ENCODE assay signal across 10 cellular contexts in the genomic region with DNA sequence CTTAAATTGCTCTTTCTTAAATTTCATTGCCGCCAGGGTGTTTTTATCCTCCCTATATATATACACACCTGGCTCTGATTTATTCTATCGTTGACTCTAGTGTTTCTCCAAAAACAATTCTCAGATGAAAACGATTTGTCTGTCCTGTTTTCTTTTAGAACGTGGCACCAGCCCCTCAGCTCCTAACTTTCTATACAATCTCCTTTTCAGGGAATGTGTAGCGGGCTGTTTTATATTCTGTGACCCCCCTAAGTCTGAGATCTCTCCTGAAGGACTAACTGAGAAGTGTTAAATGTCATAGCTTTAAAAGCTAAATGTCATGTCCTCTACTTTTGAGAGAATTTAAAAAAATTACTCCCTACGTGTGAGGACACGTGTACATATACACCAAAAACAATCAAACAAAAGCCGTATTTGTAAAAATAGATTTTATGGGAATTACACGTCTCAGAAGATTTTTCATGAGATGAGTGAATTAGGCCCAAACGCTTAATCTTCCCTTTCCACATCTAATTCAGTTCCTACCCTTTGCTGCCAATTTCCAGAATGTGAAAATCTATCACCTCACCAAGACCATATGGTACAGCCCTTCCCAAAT. TPM values are rescaled to one million over a fixed set of nuclear protein-coding genes. Genes with fewer than 3 reads are reported as not detected.
DNase-seq lines count a peak whose midpoint lies in the region; ATAC-seq and TF ChIP-seq lines count a peak whose summit lies in the region.
"Had no signal": no experiment of that assay in that cellular context is flagged by ENCODE, and none has a peak within 500 bp of the region (broad histone marks: within the 10 kb centered on the region; RNA-seq: fewer than 3 reads in every experiment).

No MANE protein-coding gene starts in this region.

- TF ChIP-seq CTCF in colonic mucosa (IDR thresholded peaks at IDR 0.05) (no peak), transverse colon (IDR thresholded peaks at IDR 0.05) (no peak)

- TF ChIP-seq EP300 in transverse colon (IDR thresholded peaks at IDR 0.05; ENCODE audit: low read depth) = no peak

- H3K9me3 Mint-ChIP-seq in activated T-cell treated with anti-CD3 and anti-CD28 coated beads, Interleukin-2, amount 50 U/mL, for 24 hours = no peaks in the 10 kb centered on the region

- ATAC-seq in GM18858 (IDR thresholded peaks at IDR 0.05; ENCODE audit: unreplicated experiment) = no peak

- in situ Hi-C loops in transverse colon (cut with MboI; ENCODE audit: low pct_ligation_motif_present in 1 of 4, low pct_unique_long_range_greater_than_20kb in 1 of 4, low sequenced_read_pairs in 3 of 4) = no loop called here

- H3K4me3 Mint-ChIP-seq in activated T-cell treated with anti-CD3 and anti-CD28 coated beads, Interleukin-2, amount 50 U/mL, for 24 hours = peak overlapping the region; percentile 52

- H3K36me3 Mint-ChIP-seq in activated T-cell treated with anti-CD3 and anti-CD28 coated beads, Interleukin-2, amount 50 U/mL, for 24 hours (ENCODE audit: low read depth) = no peaks in the 10 kb centered on the region

- peaks cover 19% of the 10 kb centered on the region for H3K4me1 Mint-ChIP-seq in activated T-cell treated with anti-CD3 and anti-CD28 coated beads, Interleukin-2, amount 50 U/mL, for 24 hours (ENCODE audit: low read depth)

- no peak overlapping the region for H3K27ac Mint-ChIP-seq in activated T-cell treated with anti-CD3 and anti-CD28 coated beads, Interleukin-2, amount 50 U/mL, for 24 hours

- intact Hi-C loops in colonic mucosa (cut with DNase I) = no loop called here
- intact Hi-C loops in transverse colon (cut with DNase I; ENCODE audit: low total_unique reads) = no loop called here
- intact Hi-C loops in posterior cingulate gyrus (cut with DNase I) = loop anchor here (1.0 to 5.0 kb wide), 2 partner anchors 42 to 123 kb away; no protein-coding TSS in a partner anchor

- 34 to 51% methylated on average over 9 to 10 of the region's 10 CpGs for WGBS in transverse colon (ENCODE audit: low coverage in 1 of 2), 2 donors

- H3K4me1 ChIP-seq in colonic mucosa (no peaks in the 10 kb centered on the region), mucosa of stomach (ENCODE audit: control insufficient read depth, insufficient read depth, low read length) (peaks cover 5% of the 10 kb centered on the region), transverse colon (peaks cover 0 to 19% (median 13%) of the 10 kb centered on the region in 4 donors)

- H3K9ac ChIP-seq in colonic mucosa (ENCODE audit: low read depth in 2 of 2, low read length in 2 of 2) (peak overlapping the region in 1 of 2 donors; percentile 51), mucosa of stomach (ENCODE audit: low read length) (peak overlapping the region; percentile 18)

- no peaks in the 10 kb centered on the region for H3K9me3 ChIP-seq in colonic mucosa
- no peaks in the 10 kb centered on the region for H3K9me3 ChIP-seq in mucosa of stomach (ENCODE audit: control insufficient read depth, low read length)
- H3K9me3 ChIP-seq in transverse colon = no peaks in the 10 kb centered on the region

- TF ChIP-seq POLR2A in transverse colon (IDR thresholded peaks at IDR 0.05) = no peak

- no peak overlapping the region for H3K27ac ChIP-seq in colonic mucosa
- peak overlapping the region in 3 of 4 donors; percentile 73 to 75 (median 74) for H3K27ac ChIP-seq in transverse colon

- H3K27me3 ChIP-seq in colonic mucosa = peaks cover 28% of the 10 kb centered on the region
- H3K27me3 ChIP-seq in mucosa of stomach (ENCODE audit: control insufficient read depth, insufficient read depth, low read length) = peaks cover 38% of the 10 kb centered on the region
- H3K27me3 ChIP-seq in transverse colon = peaks cover 34% of the 10 kb centered on the region

- DNase-seq in activated T-cell treated with anti-CD3 and anti-CD28 coated beads, Interleukin-2, amount 50 U/mL, for 24 hours = no peak
- DNase-seq in activated T-cell treated with anti-CD3 and anti-CD28 coated beads, Interleukin-2, amount 50 U/mL, for 1 hour = no peak
- DNase-seq in colonic mucosa (no peak), transverse colon (no peak), posterior cingulate gyrus (no peak), T-helper 9 cell (no peak)
- DNase-seq: NK-92 treated with Interleukin-12 subunit alpha and Interleukin-12 subunit beta, amount 100 ng/mL, for 24 hours had no signal

- peaks cover 57% of the 10 kb centered on the region for H3K27me3 Mint-ChIP-seq in activated T-cell treated with anti-CD3 and anti-CD28 coated beads, Interleukin-2, amount 50 U/mL, for 24 hours

- H3K4me3 ChIP-seq in colonic mucosa (peak overlapping the region; percentile 69), mucosa of stomach (ENCODE audit: low read length) (peak overlapping the region; percentile 28), transverse colon (peak overlapping the region; percentile 54 to 86 (median 64))

- H3K36me3 ChIP-seq in colonic mucosa = no peaks in the 10 kb centered on the region
- H3K36me3 ChIP-seq in mucosa of stomach (ENCODE audit: control insufficient read depth, insufficient read depth, low read length) = no peaks in the 10 kb centered on the region
- no peaks in the 10 kb centered on the region for H3K36me3 ChIP-seq in transverse colon

RNA-seq across cellular contexts. Expression of a gene that starts 0.8 kb away (rescaled TPM):
- total RNA-seq in colonic mucosa (1 to 10 TPM; 1.5 to 1.8 TPM), transverse colon (1 to 10 TPM; 2.6 to 6.2 (median 4.3) TPM)
- total RNA-seq: pulmonary artery endothelial cell had no signal
